ENCODE assay signal across 8 cellular contexts in genomic region chr6:108564178-108564577, GRCh38. TPM values are rescaled to one million over a fixed set of nuclear protein-coding genes. Genes with fewer than 3 reads are reported as not detected.
DNase-seq lines count a peak whose midpoint lies in the region; ATAC-seq, FAIRE-seq and TF ChIP-seq lines count a peak whose summit lies in the region.
"Had no signal": no experiment of that assay in that cellular context is flagged by ENCODE, and none has a peak within 500 bp of the region (broad histone marks: within the 10 kb centered on the region; RNA-seq: fewer than 3 reads in every experiment).

No MANE protein-coding gene starts in this region.

- H3K9me3 Mint-ChIP-seq in stimulated activated memory B cell treated with anti-CD40 and anti-IgM and Interleukin-4, amounts not matched to agents 10 μg/mL and 1 μg/mL and 100 μg/mL, for 72 hours, result peaks cover 3% of the 10 kb centered on the region

- ATAC-seq in SK-N-SH treated with all-trans-retinoic acid at 6 μM for 48 hours, result peak; percentile 8; the same call in 2 of the 3 replicates
- ATAC-seq in stimulated activated memory B cell treated with anti-CD40 and anti-IgM and Interleukin-4, amounts not matched to agents 10 μg/mL and 1 μg/mL and 100 μg/mL, for 72 hours, result no peak
- no peak for ATAC-seq in GM19397 (IDR thresholded peaks at IDR 0.05; ENCODE audit: unreplicated experiment)
- ATAC-seq in HG02970 (IDR thresholded peaks at IDR 0.05; ENCODE audit: low FRiP score, unreplicated experiment), result no peak
- ATAC-seq in pancreas, result no peak

- peak overlapping the region; percentile 45 for H3K4me3 Mint-ChIP-seq in stimulated activated memory B cell treated with anti-CD40 and anti-IgM and Interleukin-4, amounts not matched to agents 10 μg/mL and 1 μg/mL and 100 μg/mL, for 72 hours

- peaks cover 30% of the 10 kb centered on the region for H3K36me3 Mint-ChIP-seq in stimulated activated memory B cell treated with anti-CD40 and anti-IgM and Interleukin-4, amounts not matched to agents 10 μg/mL and 1 μg/mL and 100 μg/mL, for 72 hours

- H3K4me1 Mint-ChIP-seq in stimulated activated memory B cell treated with anti-CD40 and anti-IgM and Interleukin-4, amounts not matched to agents 10 μg/mL and 1 μg/mL and 100 μg/mL, for 72 hours, result peaks cover 63% of the 10 kb centered on the region

- intact Hi-C loops in pancreas (cut with DNase I), result no loop called here

- peak overlapping the region in 2 of 4 donors; percentile 57 to 99 for H3K27ac ChIP-seq in pancreas

- no peaks in the 10 kb centered on the region for H3K9me3 ChIP-seq in pancreas

- peak overlapping the region; percentile 82 for H3K27ac Mint-ChIP-seq in stimulated activated memory B cell treated with anti-CD40 and anti-IgM and Interleukin-4, amounts not matched to agents 10 μg/mL and 1 μg/mL and 100 μg/mL, for 72 hours

- 20 to 28% methylated on average over 3 of the region's 3 CpGs for WGBS in pancreas, 2 donors

- FAIRE-seq in GM18507 (lab: Jason Lieb, UNC), result peak; percentile 70
- FAIRE-seq in pancreas (lab: Jason Lieb, UNC), result no peak
- FAIRE-seq: frontal cortex had no signal

- peaks cover 0 to 26% (median 12%) of the 10 kb centered on the region in 3 donors for H3K36me3 ChIP-seq in pancreas

- H3K27me3 ChIP-seq in pancreas, result no peaks in the 10 kb centered on the region

- DNase-seq in GM18507 (ENCODE audit: extremely low spot score, insufficient read length, low read depth) (no peak), fibroblast of mammary gland (ENCODE audit: low read depth) (peak; percentile 99), pancreas (no peak)

- TF ChIP-seq CTCF in fibroblast of mammary gland (conservative IDR thresholded peaks at IDR 0.05; ENCODE audit: control insufficient read depth, insufficient read depth, low read depth, low read length) (no peak), pancreas (IDR thresholded peaks at IDR 0.05) (no peak)

- no peaks in the 10 kb centered on the region for H3K27me3 Mint-ChIP-seq in stimulated activated memory B cell treated with anti-CD40 and anti-IgM and Interleukin-4, amounts not matched to agents 10 μg/mL and 1 μg/mL and 100 μg/mL, for 72 hours

- H3K4me3 ChIP-seq in fibroblast of mammary gland (ENCODE audit: control insufficient read depth, low read depth, low read length) (peak overlapping the region; percentile 92), pancreas (peak overlapping the region in 2 of 4 donors; percentile 96 to 97)

- peaks cover 21 to 47% (median 34%) of the 10 kb centered on the region in 3 donors for H3K4me1 ChIP-seq in pancreas

TF ChIP-seq in SK-N-SH treated with all-trans-retinoic acid at 6 μM for 48 hours, 23 proteins besides CTCF, POLR2A, EP300 and RAD21:
- TF ChIP-seq ZFP30 (CRISPR knock-in tag; IDR thresholded peaks at IDR 0.05) (no peak), ZC3H10 (CRISPR knock-in tag; IDR thresholded peaks at IDR 0.05) (no peak)

RNA-seq across cellular contexts. Expression of gene FOXO3, which starts 3.5 kb away (rescaled TPM):
- 10 to 100 TPM; 33.0 to 61.2 (median 41.7) TPM for total RNA-seq in pancreas
- polyA plus RNA-seq in pancreas, result 10 to 100 TPM; 11.3 to 12.6 TPM
